14 cellular contexts compared by ENCODE assay signal in genomic region chr18:25289040-25289631, GRCh38.
DNase-seq lines count a peak whose midpoint lies in the region; ATAC-seq and TF ChIP-seq lines count a peak whose summit lies in the region.
"Had no signal": no experiment of that assay in that cellular context is flagged by ENCODE, and none has a peak within 500 bp of the region (broad histone marks: within the 10 kb centered on the region; RNA-seq: fewer than 3 reads in every experiment).

No MANE protein-coding gene starts in this region.

- no peaks in the 10 kb centered on the region for H3K36me3 Mint-ChIP-seq in activated T-cell treated with anti-CD3 and anti-CD28 coated beads, Interleukin-2, amount 50 U/mL, for 24 hours (ENCODE audit: low read depth)
- H3K36me3 Mint-ChIP-seq: activated naive CD8-positive, alpha-beta T cell treated with anti-CD3 and anti-CD28 coated beads, Interleukin-2, amount 10 ng/mL, durations not matched to agents 7 days and 5 days; CD8-positive, alpha-beta memory T cell had no signal

- H3K9me3 Mint-ChIP-seq in activated T-cell treated with anti-CD3 and anti-CD28 coated beads, Interleukin-2, amount 50 U/mL, for 24 hours: no peaks in the 10 kb centered on the region
- H3K9me3 Mint-ChIP-seq: activated naive CD8-positive, alpha-beta T cell treated with anti-CD3 and anti-CD28 coated beads, Interleukin-2, amount 10 ng/mL, durations not matched to agents 7 days and 5 days; stimulated activated naive CD8-positive, alpha-beta T cell treated with anti-CD3 and anti-CD28 coated beads, Interleukin-15, Interleukin-2, amounts not matched to agents 100 ng/mL and 50 ng/mL, for 24 hours had no signal

- no peak for TF ChIP-seq POLR2A in esophagus muscularis mucosa (IDR thresholded peaks at IDR 0.05; ENCODE audit: low read depth)

- no peaks in the 10 kb centered on the region for H3K36me3 ChIP-seq in esophagus muscularis mucosa
- H3K36me3 ChIP-seq: HAP-1, right lobe of liver had no signal

- ATAC-seq in GM18868 (IDR thresholded peaks at IDR 0.05; ENCODE audit: unreplicated experiment): no peak
- ATAC-seq: right lobe of liver had no signal

- in situ Hi-C loops in G401 (cut with HindIII; ENCODE audit: low sequenced_read_pairs): no loop called here

- no peak for TF ChIP-seq EP300 in esophagus muscularis mucosa (IDR thresholded peaks at IDR 0.05)

- WGBS in esophagus muscularis mucosa: 33% methylated on average over 9 of the region's 9 CpGs

- H3K4me1 Mint-ChIP-seq in activated T-cell treated with anti-CD3 and anti-CD28 coated beads, Interleukin-2, amount 50 U/mL, for 24 hours (ENCODE audit: low read depth): no peaks in the 10 kb centered on the region
- H3K4me1 Mint-ChIP-seq: activated naive CD8-positive, alpha-beta T cell treated with anti-CD3 and anti-CD28 coated beads, Interleukin-2, amount 10 ng/mL, durations not matched to agents 7 days and 5 days; CD8-positive, alpha-beta memory T cell had no signal

- peaks cover 16 to 36% (median 32%) of the 10 kb centered on the region in 4 donors for H3K4me1 ChIP-seq in esophagus muscularis mucosa
- H3K4me1 ChIP-seq: HAP-1, right lobe of liver had no signal

- no peak overlapping the region for H3K27ac Mint-ChIP-seq in activated T-cell treated with anti-CD3 and anti-CD28 coated beads, Interleukin-2, amount 50 U/mL, for 24 hours
- H3K27ac Mint-ChIP-seq: activated naive CD8-positive, alpha-beta T cell treated with anti-CD3 and anti-CD28 coated beads, Interleukin-2, amount 10 ng/mL, durations not matched to agents 7 days and 5 days; CD8-positive, alpha-beta memory T cell; stimulated activated naive CD8-positive, alpha-beta T cell treated with anti-CD3 and anti-CD28 coated beads, Interleukin-15, Interleukin-2, amounts not matched to agents 100 ng/mL and 50 ng/mL, for 24 hours had no signal

- DNase-seq in AG20443 (ENCODE audit: low spot score): peak; percentile 63
- peak; percentile 86 for DNase-seq in NOMO-1 treated with DMSO at 0.1 percent for 48 hours (lab: John Stamatoyannopoulos, UW; ENCODE audit: unreplicated experiment)
- DNase-seq in epithelial cell of esophagus (ENCODE audit: low read depth): peak; percentile 7
- DNase-seq in non-pigmented ciliary epithelial cell (ENCODE audit: low read depth): peak; percentile 69
- no peak for DNase-seq in G401 (ENCODE audit: low spot score)
- no peak for DNase-seq in activated T-cell treated with anti-CD3 and anti-CD28 coated beads, Interleukin-2, amount 50 U/mL, for 24 hours
- no peak for DNase-seq in esophagus muscularis mucosa (ENCODE audit: extremely low spot score)
- DNase-seq: activated naive CD8-positive, alpha-beta T cell treated with anti-CD3 and anti-CD28 coated beads, Interleukin-2, amount 10 ng/mL, durations not matched to agents 7 days and 5 days; CD8-positive, alpha-beta memory T cell; KG1; right lobe of liver had no signal

- H3K27me3 ChIP-seq in esophagus muscularis mucosa: no peaks in the 10 kb centered on the region
- H3K27me3 ChIP-seq: right lobe of liver had no signal

- no peaks in the 10 kb centered on the region for H3K9me3 ChIP-seq in esophagus muscularis mucosa
- H3K9me3 ChIP-seq: HAP-1, right lobe of liver had no signal

- no peak overlapping the region for H3K4me3 Mint-ChIP-seq in activated T-cell treated with anti-CD3 and anti-CD28 coated beads, Interleukin-2, amount 50 U/mL, for 24 hours
- H3K4me3 Mint-ChIP-seq: activated naive CD8-positive, alpha-beta T cell treated with anti-CD3 and anti-CD28 coated beads, Interleukin-2, amount 10 ng/mL, durations not matched to agents 7 days and 5 days; CD8-positive, alpha-beta memory T cell; stimulated activated naive CD8-positive, alpha-beta T cell treated with anti-CD3 and anti-CD28 coated beads, Interleukin-15, Interleukin-2, amounts not matched to agents 100 ng/mL and 50 ng/mL, for 24 hours had no signal

- TF ChIP-seq CTCF in epithelial cell of esophagus (IDR thresholded peaks at IDR 0.05; ENCODE audit: insufficient read depth, low read depth, low read length, missing control alignments) (no peak), esophagus muscularis mucosa (IDR thresholded peaks at IDR 0.05) (no peak)

- peak overlapping the region in 1 of 4 donors; percentile 41 for H3K27ac ChIP-seq in esophagus muscularis mucosa (replicated peaks in 1 of 4)
- H3K27ac ChIP-seq: right lobe of liver had no signal

- H3K4me3 ChIP-seq in epithelial cell of esophagus (ENCODE audit: low read length): no peak overlapping the region
- H3K4me3 ChIP-seq in esophagus muscularis mucosa: no peak overlapping the region
- H3K4me3 ChIP-seq: HAP-1, right lobe of liver had no signal

- intact Hi-C loops in esophagus muscularis mucosa (cut with DNase I): loop anchor here (10.0 kb wide), 1 partner anchor 56 kb away; no protein-coding TSS in a partner anchor

- no peaks in the 10 kb centered on the region for H3K27me3 Mint-ChIP-seq in activated T-cell treated with anti-CD3 and anti-CD28 coated beads, Interleukin-2, amount 50 U/mL, for 24 hours
- H3K27me3 Mint-ChIP-seq: activated naive CD8-positive, alpha-beta T cell treated with anti-CD3 and anti-CD28 coated beads, Interleukin-2, amount 10 ng/mL, durations not matched to agents 7 days and 5 days; CD8-positive, alpha-beta memory T cell; stimulated activated naive CD8-positive, alpha-beta T cell treated with anti-CD3 and anti-CD28 coated beads, Interleukin-15, Interleukin-2, amounts not matched to agents 100 ng/mL and 50 ng/mL, for 24 hours had no signal

Comparison
In these comparisons a context has a peak if more than half of its experiments do, and no peak if none do; other contexts are left out.
1. DNase-seq: peak in AG20443 (single experiment), NOMO-1 treated with DMSO at 0.1 percent for 48 hours (single experiment), epithelial cell of esophagus (single experiment) and non-pigmented ciliary epithelial cell (single experiment); none in G401 (single experiment), activated T-cell treated with anti-CD3 and anti-CD28 coated beads, Interleukin-2, amount 50 U/mL, for 24 hours (single experiment) and esophagus muscularis mucosa (single experiment).